Comparison of ENCODE assay signal across 1 cellular context in genomic region chr7:139339698-139340036, GRCh38.
TF ChIP-seq lines count a peak whose summit lies in the region.

No MANE protein-coding gene starts in this region.

TF ChIP-seq in K562, 482 proteins besides CTCF, POLR2A, EP300 and RAD21 (continued from another document and continues in another):
- TF ChIP-seq ZBTB49 (CRISPR knock-in tag; IDR thresholded peaks at IDR 0.05; ENCODE audit: borderline replicate concordance): no peak
- no peak for TF ChIP-seq SOX6 (IDR thresholded peaks at IDR 0.05)
- TF ChIP-seq ZNF717 (CRISPR knock-in tag; IDR thresholded peaks at IDR 0.05): no peak
- no peak for TF ChIP-seq ZNF212 (CRISPR knock-in tag; IDR thresholded peaks at IDR 0.05)
- TF ChIP-seq CXXC5 (CRISPR knock-in tag; IDR thresholded peaks at IDR 0.05): no peak
- TF ChIP-seq RFX1 (IDR thresholded peaks at IDR 0.05): no peak
- no peak for TF ChIP-seq SMARCC2 (IDR thresholded peaks at IDR 0.05; ENCODE audit: low read depth)
- no peak for TF ChIP-seq PURB (CRISPR knock-in tag; IDR thresholded peaks at IDR 0.05; ENCODE audit: low read depth)
- TF ChIP-seq ZNF274 (IDR thresholded peaks at IDR 0.05; ENCODE audit: borderline replicate concordance, low read depth, low read length): no peak
- peak; percentile 17; the same call in 1 of the 2 replicates for TF ChIP-seq NBN (IDR thresholded peaks at IDR 0.05; ENCODE audit: low read depth)
- TF ChIP-seq NR2F6 (CRISPR knock-in tag; IDR thresholded peaks at IDR 0.05): no peak
- no peak for TF ChIP-seq CREB5 (CRISPR knock-in tag; IDR thresholded peaks at IDR 0.05)
- TF ChIP-seq SUPT5H (IDR thresholded peaks at IDR 0.05): no peak; the same call in 1 of the 2 replicates
- no peak for TF ChIP-seq MCM2 (IDR thresholded peaks at IDR 0.05; ENCODE audit: low read depth)
- TF ChIP-seq ZNF512 (tag; IDR thresholded peaks at IDR 0.05): 0 out of 2 replicates have a peak, but pooled peaks have one; percentile 8
- no peak for TF ChIP-seq RNF2 (IDR thresholded peaks at IDR 0.05)
- no peak for TF ChIP-seq BCOR (IDR thresholded peaks at IDR 0.05)
- TF ChIP-seq ZNF589 (CRISPR knock-in tag; IDR thresholded peaks at IDR 0.05; ENCODE audit: low read depth): no peak
- no peak for TF ChIP-seq TCF7L2 (IDR thresholded peaks at IDR 0.05; ENCODE audit: low read depth, low read length)
- TF ChIP-seq HOMEZ (CRISPR knock-in tag; IDR thresholded peaks at IDR 0.05): no peak
- TF ChIP-seq RBM15 (IDR thresholded peaks at IDR 0.05; ENCODE audit: insufficient read depth, low read length): no peak
- TF ChIP-seq PYGO2 (tag; IDR thresholded peaks at IDR 0.05): 0 out of 2 replicates have a peak, but pooled peaks have one; percentile 22
- no peak for TF ChIP-seq ZBTB40 (IDR thresholded peaks at IDR 0.05)
- peak; percentile 55; the same call in 1 of the 2 replicates for TF ChIP-seq ZBTB40 (CRISPR knock-in tag; IDR thresholded peaks at IDR 0.05)
- no peak for TF ChIP-seq ZKSCAN1 (IDR thresholded peaks at IDR 0.05; ENCODE audit: low read depth, low read length)
- TF ChIP-seq NKRF (IDR thresholded peaks at IDR 0.05; ENCODE audit: borderline replicate concordance): no peak; the same call in 1 of the 2 replicates
- no peak for TF ChIP-seq COPS2 (conservative IDR thresholded peaks at IDR 0.05)
- no peak for TF ChIP-seq GATAD2B (IDR thresholded peaks at IDR 0.05; ENCODE audit: borderline replicate concordance)
- TF ChIP-seq CREBBP (IDR thresholded peaks at IDR 0.05; ENCODE audit: low read depth, low read length): no peak
- TF ChIP-seq E2F8 (IDR thresholded peaks at IDR 0.05; ENCODE audit: low read depth, partially characterized antibody): no peak
- no peak for TF ChIP-seq CCNT2 (IDR thresholded peaks at IDR 0.05; ENCODE audit: borderline replicate concordance, extremely low read depth, insufficient read length, low read depth, low read length)
- TF ChIP-seq ZNF239 (CRISPR knock-in tag; IDR thresholded peaks at IDR 0.05): no peak
- TF ChIP-seq SMARCE1 (IDR thresholded peaks at IDR 0.05): no peak
- no peak for TF ChIP-seq IFI16 (CRISPR knock-in tag; IDR thresholded peaks at IDR 0.05)
- no peak; the same call in 1 of the 2 replicates for TF ChIP-seq TARDBP (IDR thresholded peaks at IDR 0.05)
- no peak for TF ChIP-seq MAZ (CRISPR knock-in tag; conservative IDR thresholded peaks at IDR 0.05 in 1 of 2, IDR thresholded peaks at IDR 0.05 in 1 of 2)
- no peak for TF ChIP-seq MBD2 (IDR thresholded peaks at IDR 0.05; ENCODE audit: borderline replicate concordance, low read depth)
- TF ChIP-seq PCBP1 (IDR thresholded peaks at IDR 0.05; ENCODE audit: low read depth, low read length, poor library complexity, severe bottlenecking): no peak
- peak; percentile 98; the same call in 1 of the 2 replicates for TF ChIP-seq TGIF2 (CRISPR knock-in tag; IDR thresholded peaks at IDR 0.05)
- TF ChIP-seq ZNF3 (CRISPR knock-in tag; IDR thresholded peaks at IDR 0.05): no peak
- no peak for TF ChIP-seq CBX3 (IDR thresholded peaks at IDR 0.05; ENCODE audit: borderline replicate concordance in 1 of 2, low read length in 2 of 2)
- TF ChIP-seq ZNF766 (CRISPR knock-in tag; conservative IDR thresholded peaks at IDR 0.05): no peak
- no peak for TF ChIP-seq GTF2A2 (tag; IDR thresholded peaks at IDR 0.05)
- TF ChIP-seq ZNF76 (CRISPR knock-in tag; IDR thresholded peaks at IDR 0.05; ENCODE audit: borderline replicate concordance): no peak
- TF ChIP-seq MXD1 (CRISPR knock-in tag; IDR thresholded peaks at IDR 0.05; ENCODE audit: borderline replicate concordance, poor library complexity, severe bottlenecking): no peak
- no peak for TF ChIP-seq FOXA1 (IDR thresholded peaks at IDR 0.05; ENCODE audit: borderline replicate concordance)
